28 cellular contexts compared by ENCODE assay signal in genomic region chr6:168601101-168601500, GRCh38.
DNase-seq lines count a peak whose midpoint lies in the region; ATAC-seq, FAIRE-seq and TF ChIP-seq lines count a peak whose summit lies in the region.
"Had no signal": no experiment of that assay in that cellular context is flagged by ENCODE, and none has a peak within 500 bp of the region (broad histone marks: within the 10 kb centered on the region; RNA-seq: fewer than 3 reads in every experiment).

No MANE protein-coding gene starts in this region.

- H2BK120ac ChIP-seq in neuronal stem cell (ENCODE audit: low read depth, low read length) = no peak overlapping the region

- no peak overlapping the region for H4K8ac ChIP-seq in neuronal stem cell (ENCODE audit: low read depth, low read length)

- intact Hi-C loops in testis (cut with DNase I; ENCODE audit: low total_unique reads) (no loop called here), HepG2 (cut with micrococcal nuclease; ENCODE audit: unreplicated experiment) (no loop called here)

- TF ChIP-seq EP300 in HepG2 (IDR thresholded peaks at IDR 0.05; ENCODE audit: low read depth in 2 of 2, low read length in 2 of 2) (no peak), HepG2 (CRISPR knock-in tag; IDR thresholded peaks at IDR 0.05; ENCODE audit: borderline replicate concordance) (no peak)

- H3K14ac ChIP-seq in neuronal stem cell (ENCODE audit: low read length) = peak overlapping the region; percentile 61

- H3K27me3 ChIP-seq in neuronal stem cell (ENCODE audit: control insufficient read depth in 3 of 3, insufficient read depth in 3 of 3, low read depth in 1 of 3, low read length in 3 of 3) = no peaks in the 10 kb centered on the region
- no peaks in the 10 kb centered on the region for H3K27me3 ChIP-seq in testis
- peaks cover 9 to 60% of the 10 kb centered on the region in 2 experiments for H3K27me3 ChIP-seq in HepG2 (ENCODE audit: control insufficient read depth in 1 of 2, insufficient read depth in 2 of 2, low read length in 2 of 2)
- H3K27me3 ChIP-seq: BLaER1 had no signal

- H3K4me1 Mint-ChIP-seq in stimulated activated naive CD8-positive, alpha-beta T cell treated with anti-CD3 and anti-CD28 coated beads, Interleukin-15, amount 100 ng/mL, for 72 hours = no peaks in the 10 kb centered on the region

- POLR2A ChIA-PET in HepG2 (lab: Yijun Ruan, JAX) = no interaction called here

- no peak for TF ChIP-seq RAD21 in HepG2 (CRISPR knock-in tag; IDR thresholded peaks at IDR 0.05)

- H3K9me3 ChIP-seq in neuronal stem cell (replicated peaks in 1 of 2; ENCODE audit: control insufficient read depth in 2 of 2, insufficient read depth in 1 of 2, low read depth in 1 of 2, low read length in 2 of 2) (peaks cover 0 to 4% of the 10 kb centered on the region in 2 donors), testis (no peaks in the 10 kb centered on the region), HepG2 (ENCODE audit: low read length) (no peaks in the 10 kb centered on the region)
- H3K9me3 ChIP-seq: HAP-1 had no signal

- H3K4me2 ChIP-seq in neuronal stem cell (ENCODE audit: insufficient read depth, low read length, poor library complexity, severe bottlenecking) (no peak overlapping the region), HepG2 (ENCODE audit: low read depth, low read length) (no peak overlapping the region)
- H3K4me2 ChIP-seq: BLaER1 had no signal

- ATAC-seq in stimulated activated naive CD8-positive, alpha-beta T cell treated with anti-CD3 and anti-CD28 coated beads, Interleukin-15, Interleukin-2, amounts not matched to agents 100 U/mL and 50 U/mL, for 24 hours = peak; percentile 44
- no peak for ATAC-seq in stimulated activated naive CD8-positive, alpha-beta T cell treated with anti-CD3 and anti-CD28 coated beads, Interleukin-15, amount 100 ng/mL, for 72 hours
- ATAC-seq in HepG2 (no peak), HG03520 (IDR thresholded peaks at IDR 0.05; ENCODE audit: unreplicated experiment) (no peak)
- ATAC-seq: Panc1 had no signal

- no peak overlapping the region for H3K23ac ChIP-seq in neuronal stem cell (ENCODE audit: low read depth, low read length, poor library complexity)

- H2AFZ ChIP-seq in neuronal stem cell (ENCODE audit: low read length) = no peak overlapping the region
- no peak overlapping the region for H2AFZ ChIP-seq in HepG2 (ENCODE audit: low read length)

- DNase-seq in stimulated activated naive CD8-positive, alpha-beta T cell treated with anti-CD3 and anti-CD28 coated beads, Interleukin-15, Interleukin-2, amounts not matched to agents 100 U/mL and 50 U/mL, for 24 hours = no peak
- DNase-seq in stimulated activated naive CD8-positive, alpha-beta T cell treated with anti-CD3 and anti-CD28 coated beads, Interleukin-15, amount 100 ng/mL, for 72 hours = no peak
- DNase-seq in neuronal stem cell (ENCODE audit: low spot score) = no peak
- peak; percentile 10 for DNase-seq in testis
- DNase-seq in activated gamma-delta T cell (lab: John Stamatoyannopoulos, UW) = no peak
- DNase-seq in HepG2 (ENCODE audit: low spot score) = no peak
- DNase-seq: CD4-positive, CD25-positive, alpha-beta regulatory T cell; DMS153; DND-41; GOT3; HFFc6; Karpas-422; NCI-H1092; NCI-H1417 treated with DMSO at 0.1 percent for 48 hours; NCI-H1694 treated with DMSO at 0.1 percent for 48 hours; NCI-H2081; NCI-H226; NCI-H510A; NCI-H69; SHP77 had no signal

- H3K18ac ChIP-seq in neuronal stem cell (ENCODE audit: low read length) = peak overlapping the region; percentile 52

- no peak overlapping the region for H2BK5ac ChIP-seq in neuronal stem cell (ENCODE audit: low read length)

- H4K91ac ChIP-seq in neuronal stem cell (ENCODE audit: low read depth, low read length, poor library complexity) = no peak overlapping the region

- no CpG with 5 or more reads among the region's 18 CpGs for WGBS in neuronal stem cell (ENCODE audit: extremely low coverage in 2 of 2, insufficient read length in 2 of 2, insufficient replicate concordance in 1 of 2), 2 donors
- 85 to 91% methylated on average over 18 of the region's 18 CpGs for WGBS in testis, 2 donors
- 47% methylated on average over 12 of the region's 18 CpGs for WGBS in HepG2 (ENCODE audit: low lambda C conversion rate)

- in situ Hi-C loops in HepG2 (cut with HindIII; ENCODE audit: extremely low pct_ligation_motif_present, low pct_unique_long_range_greater_than_20kb) = no loop called here

- no peak overlapping the region for H3K4ac ChIP-seq in neuronal stem cell (ENCODE audit: low read length)

- H3K36me3 ChIP-seq in neuronal stem cell (replicated peaks in 1 of 2; ENCODE audit: control insufficient read depth in 2 of 2, insufficient read depth in 2 of 2, low read length in 2 of 2) = no peaks in the 10 kb centered on the region
- H3K36me3 ChIP-seq in testis (ENCODE audit: low read depth, missing control alignments) = no peaks in the 10 kb centered on the region
- no peaks in the 10 kb centered on the region for H3K36me3 ChIP-seq in HepG2 (replicated peaks in 1 of 2; ENCODE audit: control insufficient read depth in 1 of 2, insufficient read depth in 2 of 2, low read length in 2 of 2)
- H3K36me3 ChIP-seq: BLaER1, HAP-1 had no signal

- H3K4me3 ChIP-seq in neuronal stem cell (ENCODE audit: low read length in 2 of 2) (no peak overlapping the region), testis (no peak overlapping the region), HepG2 (replicated peaks in 1 of 3; ENCODE audit: insufficient read depth in 1 of 3, low read depth in 2 of 3, low read length in 3 of 3) (no peak overlapping the region)
- H3K4me3 ChIP-seq: BLaER1, HAP-1 had no signal

- H3K27ac ChIP-seq in neuronal stem cell (replicated peaks; ENCODE audit: low read length) (no peak overlapping the region), testis (no peak overlapping the region), HepG2 (ENCODE audit: extremely low read length, insufficient read depth, low read length) (no peak overlapping the region)
- H3K27ac ChIP-seq: BLaER1, HL-60, RWPE1 had no signal

- TF ChIP-seq CTCF in testis (IDR thresholded peaks at IDR 0.05) (no peak), HepG2 (CRISPR knock-in tag; IDR thresholded peaks at IDR 0.05) (no peak)

- no peak for TF ChIP-seq POLR2A in testis (IDR thresholded peaks at IDR 0.05)
- no peak for TF ChIP-seq POLR2A in HepG2 (IDR thresholded peaks at IDR 0.05; ENCODE audit: insufficient read depth in 1 of 2, low read depth in 2 of 2, low read length in 2 of 2)

- CTCF ChIA-PET in HepG2 (lab: Yijun Ruan, JAX; ENCODE audit: low intra/inter-chr PET ratio, low total read pairs) = no interaction called here

- H2BK15ac ChIP-seq in neuronal stem cell (ENCODE audit: low read length) = no peak overlapping the region

- no peak overlapping the region for H3K27ac Mint-ChIP-seq in stimulated activated naive CD8-positive, alpha-beta T cell treated with anti-CD3 and anti-CD28 coated beads, Interleukin-15, amount 100 ng/mL, for 72 hours
- H3K27ac Mint-ChIP-seq: CD4-positive, CD25-positive, alpha-beta regulatory T cell; HFFc6 had no signal

- H2BK12ac ChIP-seq in neuronal stem cell (ENCODE audit: low read length) = no peak overlapping the region

- no peak overlapping the region for H3K4me3 Mint-ChIP-seq in stimulated activated naive CD8-positive, alpha-beta T cell treated with anti-CD3 and anti-CD28 coated beads, Interleukin-15, amount 100 ng/mL, for 72 hours
- H3K4me3 Mint-ChIP-seq: CD4-positive, CD25-positive, alpha-beta regulatory T cell; HFFc6 had no signal

- H3K4me1 ChIP-seq in neuronal stem cell (ENCODE audit: control insufficient read depth in 2 of 2, insufficient read depth in 1 of 2, low read depth in 1 of 2, low read length in 2 of 2) (peaks cover 2% of the 10 kb centered on the region in 2 donors), testis (no peaks in the 10 kb centered on the region), HepG2 (ENCODE audit: insufficient read depth, low read length) (no peaks in the 10 kb centered on the region)
- H3K4me1 ChIP-seq: HAP-1 had no signal

- BruUV-seq in HepG2 (replicated peaks; lab: Mats Ljungman, UMichigan) = no TSS peak

- H3K9me3 Mint-ChIP-seq in stimulated activated naive CD8-positive, alpha-beta T cell treated with anti-CD3 and anti-CD28 coated beads, Interleukin-15, amount 100 ng/mL, for 72 hours = peaks cover 12 to 14% of the 10 kb centered on the region in 2 donors

- no peaks in the 10 kb centered on the region for H3K79me1 ChIP-seq in neuronal stem cell (ENCODE audit: low read depth, low read length)

- H3K27me3 Mint-ChIP-seq in stimulated activated naive CD8-positive, alpha-beta T cell treated with anti-CD3 and anti-CD28 coated beads, Interleukin-15, amount 100 ng/mL, for 72 hours = peaks cover 20% of the 10 kb centered on the region
- H3K27me3 Mint-ChIP-seq: CD4-positive, CD25-positive, alpha-beta regulatory T cell had no signal

- no peaks in the 10 kb centered on the region for H4K20me1 ChIP-seq in HepG2 (ENCODE audit: insufficient read depth, low read length)
- H4K20me1 ChIP-seq: BLaER1 had no signal

- H2AK5ac ChIP-seq in neuronal stem cell (ENCODE audit: low read depth, low read length) = no peak overlapping the region

- H3K79me2 ChIP-seq in HepG2 (ENCODE audit: insufficient read depth, low read length) = no peaks in the 10 kb centered on the region

- no peak for FAIRE-seq in HepG2 (lab: Jason Lieb, UNC)
- FAIRE-seq: A204.1, GM12892 had no signal

- H3K9ac ChIP-seq in neuronal stem cell (ENCODE audit: low read depth, low read length, poor library complexity) = peak overlapping the region; percentile 7
- no peak overlapping the region for H3K9ac ChIP-seq in HepG2 (ENCODE audit: insufficient read depth, low read depth, low read length)
- H3K9ac ChIP-seq: BLaER1 had no signal

TF ChIP-seq in HepG2, 621 proteins besides CTCF, POLR2A, EP300 and RAD21:
- TF ChIP-seq ZNF12 (CRISPR knock-in tag; IDR thresholded peaks at IDR 0.05) (no peak), MEIS1 (CRISPR knock-in tag; IDR thresholded peaks at IDR 0.05; ENCODE audit: borderline replicate concordance) (no peak), ATF3 (CRISPR knock-in tag; IDR thresholded peaks at IDR 0.05) (no peak), NFE2 (CRISPR knock-in tag; IDR thresholded peaks at IDR 0.05) (no peak), PTBP1 (IDR thresholded peaks at IDR 0.05; ENCODE audit: low read depth, low read length, poor library complexity, severe bottlenecking) (no peak)
